Comparison of ENCODE assay signal across 10 cellular contexts in the genomic region with DNA sequence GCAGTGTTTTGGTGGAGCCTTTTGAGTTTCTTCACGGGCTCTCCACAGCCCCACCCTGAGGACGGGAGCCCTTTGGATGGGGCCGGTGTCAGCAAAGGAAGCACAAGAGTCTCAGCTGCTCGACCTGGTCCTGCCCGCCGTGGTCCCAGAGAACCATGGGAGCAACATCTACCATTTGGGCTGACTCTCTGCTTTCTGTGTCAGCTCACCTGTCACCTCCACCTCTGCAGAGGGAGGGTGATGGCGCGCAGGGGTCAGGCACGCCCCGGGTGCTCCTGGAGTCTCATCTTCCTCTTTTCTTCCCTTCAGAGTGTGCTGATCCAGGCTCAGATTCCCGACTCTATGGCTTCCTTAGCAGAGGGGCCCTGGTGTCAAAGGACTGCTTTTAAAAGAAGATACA.
DNase-seq lines count a peak whose midpoint lies in the region; ATAC-seq and TF ChIP-seq lines count a peak whose summit lies in the region.
"Had no signal": no experiment of that assay in that cellular context is flagged by ENCODE, and none has a peak within 500 bp of the region (broad histone marks: within the 10 kb centered on the region; RNA-seq: fewer than 3 reads in every experiment).

No MANE protein-coding gene starts in this region.

- peaks cover 2% of the 10 kb centered on the region for H3K9me3 Mint-ChIP-seq in endodermal cell
- H3K9me3 Mint-ChIP-seq: IgD-negative memory B cell had no signal

- H2BK12ac ChIP-seq in neuronal stem cell (ENCODE audit: low read length), result peak overlapping the region; percentile 58

- H3K4me1 ChIP-seq in NT2/D1 (ENCODE audit: insufficient read depth, insufficient read length) (peaks cover 20% of the 10 kb centered on the region), endodermal cell (ENCODE audit: control insufficient read depth, insufficient read depth, low read length) (peaks cover 10% of the 10 kb centered on the region), neuronal stem cell (ENCODE audit: control insufficient read depth in 2 of 2, insufficient read depth in 1 of 2, low read depth in 1 of 2, low read length in 2 of 2) (peaks cover 5 to 17% of the 10 kb centered on the region in 2 donors)
- H3K4me1 ChIP-seq in effector memory CD4-positive, alpha-beta T cell (ENCODE audit: control insufficient read depth, insufficient read depth, low read length, poor library complexity, severe bottlenecking), result no peaks in the 10 kb centered on the region

- no peak overlapping the region for H3K4ac ChIP-seq in neuronal stem cell (ENCODE audit: low read length)

- H3K27me3 ChIP-seq in NT2/D1 (ENCODE audit: insufficient read depth, insufficient read length), result no peaks in the 10 kb centered on the region
- no peaks in the 10 kb centered on the region for H3K27me3 ChIP-seq in endodermal cell (ENCODE audit: control insufficient read depth, insufficient read depth, low read length, poor library complexity, severe bottlenecking)
- no peaks in the 10 kb centered on the region for H3K27me3 ChIP-seq in neuronal stem cell (ENCODE audit: control insufficient read depth in 3 of 3, insufficient read depth in 3 of 3, low read depth in 1 of 3, low read length in 3 of 3)
- H3K27me3 ChIP-seq in effector memory CD4-positive, alpha-beta T cell (replicated peaks; ENCODE audit: control insufficient read depth, insufficient read depth, low read length, poor library complexity, severe bottlenecking), result no peaks in the 10 kb centered on the region

- H3K23ac ChIP-seq in neuronal stem cell (ENCODE audit: low read depth, low read length, poor library complexity), result no peak overlapping the region

- H3K36me3 Mint-ChIP-seq in endodermal cell (ENCODE audit: low read depth), result no peaks in the 10 kb centered on the region

- no peak overlapping the region for H4K8ac ChIP-seq in neuronal stem cell (ENCODE audit: low read depth, low read length)

- H3K14ac ChIP-seq in neuronal stem cell (ENCODE audit: low read length), result peak overlapping the region; percentile 31

- peak overlapping the region; percentile 90 for H2AK5ac ChIP-seq in neuronal stem cell (ENCODE audit: low read depth, low read length)

- H3K27ac Mint-ChIP-seq in endodermal cell, result peak overlapping the region; percentile 95

- no peak overlapping the region for H3K4me2 ChIP-seq in neuronal stem cell (ENCODE audit: insufficient read depth, low read length, poor library complexity, severe bottlenecking)

- DNase-seq in CD1c-positive myeloid dendritic cell (ENCODE audit: extremely low spot score) (peak; percentile 42), NT2/D1 (ENCODE audit: low read depth, low spot score) (peak; percentile 20), endodermal cell (peak; percentile 71), neuronal stem cell (ENCODE audit: low spot score) (no peak), A172 (ENCODE audit: low spot score) (no peak)
- no peak for DNase-seq in effector memory CD4-positive, alpha-beta T cell
- DNase-seq: NCI-H524 had no signal

- WGBS in endodermal cell (ENCODE audit: insufficient coverage in 1 of 2, insufficient read length in 1 of 2), 2 experiments, result 62 to 68% methylated on average over 9 to 11 of the region's 11 CpGs
- WGBS in neuronal stem cell (ENCODE audit: extremely low coverage in 2 of 2, insufficient read length in 2 of 2, insufficient replicate concordance in 1 of 2), 2 donors, result no CpG with 5 or more reads among the region's 11 CpGs

- no peak overlapping the region for H4K91ac ChIP-seq in neuronal stem cell (ENCODE audit: low read depth, low read length, poor library complexity)

- peaks cover 19% of the 10 kb centered on the region for H3K4me1 Mint-ChIP-seq in endodermal cell
- H3K4me1 Mint-ChIP-seq: IgD-negative memory B cell had no signal

- H3K79me1 ChIP-seq in neuronal stem cell (ENCODE audit: low read depth, low read length), result no peaks in the 10 kb centered on the region

- H3K4me3 Mint-ChIP-seq in endodermal cell, result peak overlapping the region; percentile 16
- H3K4me3 Mint-ChIP-seq: IgD-negative memory B cell had no signal

- no peak overlapping the region for H2BK5ac ChIP-seq in neuronal stem cell (ENCODE audit: low read length)

- H3K27ac ChIP-seq in endodermal cell (ENCODE audit: low read depth, low read length), result no peak overlapping the region
- no peak overlapping the region for H3K27ac ChIP-seq in neuronal stem cell (replicated peaks; ENCODE audit: low read length)
- H3K27ac ChIP-seq in effector memory CD4-positive, alpha-beta T cell (ENCODE audit: insufficient read depth, low read length, poor library complexity, severe bottlenecking), result no peak overlapping the region

- no peak for ATAC-seq in GM21390 (IDR thresholded peaks at IDR 0.05; ENCODE audit: unreplicated experiment)
- no peak for ATAC-seq in HG02884 (IDR thresholded peaks at IDR 0.05; ENCODE audit: unreplicated experiment)

- no peak for TF ChIP-seq CTCF in endodermal cell (conservative IDR thresholded peaks at IDR 0.05)

- H2AFZ ChIP-seq in neuronal stem cell (ENCODE audit: low read length), result peak overlapping the region; percentile 87

- peak overlapping the region; percentile 74 for H3K18ac ChIP-seq in neuronal stem cell (ENCODE audit: low read length)

- H3K4me3 ChIP-seq in NT2/D1 (ENCODE audit: insufficient read length, low read depth), result peak overlapping the region; percentile 4
- no peak overlapping the region for H3K4me3 ChIP-seq in endodermal cell (ENCODE audit: low read length)
- H3K4me3 ChIP-seq in neuronal stem cell (ENCODE audit: low read length in 2 of 2), result no peak overlapping the region
- H3K4me3 ChIP-seq in effector memory CD4-positive, alpha-beta T cell (ENCODE audit: insufficient read depth, low read depth, low read length, poor library complexity, severe bottlenecking), result no peak overlapping the region

- no peaks in the 10 kb centered on the region for H3K27me3 Mint-ChIP-seq in endodermal cell (ENCODE audit: insufficient read depth)
- H3K27me3 Mint-ChIP-seq: IgD-negative memory B cell had no signal

- H2BK120ac ChIP-seq in neuronal stem cell (ENCODE audit: low read depth, low read length), result no peak overlapping the region

- peak overlapping the region; percentile 96 for H2BK15ac ChIP-seq in neuronal stem cell (ENCODE audit: low read length)

- H3K36me3 ChIP-seq in NT2/D1 (ENCODE audit: insufficient read depth, insufficient read length, low read length) (no peaks in the 10 kb centered on the region), endodermal cell (ENCODE audit: control insufficient read depth, insufficient read depth, low read length) (no peaks in the 10 kb centered on the region), neuronal stem cell (replicated peaks in 1 of 2; ENCODE audit: control insufficient read depth in 2 of 2, insufficient read depth in 2 of 2, low read length in 2 of 2) (no peaks in the 10 kb centered on the region)
- no peaks in the 10 kb centered on the region for H3K36me3 ChIP-seq in effector memory CD4-positive, alpha-beta T cell (ENCODE audit: control insufficient read depth, insufficient read depth, low read length)

- no peaks in the 10 kb centered on the region; the same call in 1 of the 2 replicates for H3K9me3 ChIP-seq in NT2/D1 (ENCODE audit: insufficient read depth, low read length)
- H3K9me3 ChIP-seq in endodermal cell (ENCODE audit: control insufficient read depth, low read length), result no peaks in the 10 kb centered on the region
- H3K9me3 ChIP-seq in neuronal stem cell (replicated peaks in 1 of 2; ENCODE audit: control insufficient read depth in 2 of 2, insufficient read depth in 1 of 2, low read depth in 1 of 2, low read length in 2 of 2), result no peaks in the 10 kb centered on the region
- no peaks in the 10 kb centered on the region for H3K9me3 ChIP-seq in effector memory CD4-positive, alpha-beta T cell (ENCODE audit: control insufficient read depth, low read length)

- H3K9ac ChIP-seq in NT2/D1 (ENCODE audit: insufficient read length, low read depth) (peak overlapping the region; percentile 77), endodermal cell (ENCODE audit: extremely low read depth, low read length, poor library complexity, severe bottlenecking) (no peak overlapping the region), neuronal stem cell (ENCODE audit: low read depth, low read length, poor library complexity) (no peak overlapping the region)

Comparison
In these comparisons a context has a peak if more than half of its experiments do, and no peak if none do; other contexts are left out.
1. DNase-seq: peak in CD1c-positive myeloid dendritic cell (single experiment), NT2/D1 (single experiment) and endodermal cell (single experiment); none in neuronal stem cell (single experiment), A172 (single experiment) and effector memory CD4-positive, alpha-beta T cell (0 of 3).